Comparison of ENCODE assay signal across 1 cellular context in genomic region chr1:44297695-44298400, GRCh38.
TF ChIP-seq lines count a peak whose summit lies in the region.

No MANE protein-coding gene starts in this region.

TF ChIP-seq in HepG2, 621 proteins besides CTCF, POLR2A, EP300 and RAD21 (continued from another document and continues in another):
- TF ChIP-seq BCLAF1 (IDR thresholded peaks at IDR 0.05), result no peak
- TF ChIP-seq ZNF382 (CRISPR knock-in tag; IDR thresholded peaks at IDR 0.05; ENCODE audit: borderline replicate concordance), result no peak
- TF ChIP-seq POLR2AphosphoS5 (IDR thresholded peaks at IDR 0.05; ENCODE audit: low read depth, low read length), result no peak
- TF ChIP-seq ZNF570 (CRISPR knock-in tag; IDR thresholded peaks at IDR 0.05; ENCODE audit: borderline replicate concordance), result no peak
- TF ChIP-seq NFKB2 (CRISPR knock-in tag; IDR thresholded peaks at IDR 0.05; ENCODE audit: borderline replicate concordance), result no peak
- no peak for TF ChIP-seq ZBTB2 (CRISPR knock-in tag; IDR thresholded peaks at IDR 0.05; ENCODE audit: low read depth)
- TF ChIP-seq, protein P1, sequence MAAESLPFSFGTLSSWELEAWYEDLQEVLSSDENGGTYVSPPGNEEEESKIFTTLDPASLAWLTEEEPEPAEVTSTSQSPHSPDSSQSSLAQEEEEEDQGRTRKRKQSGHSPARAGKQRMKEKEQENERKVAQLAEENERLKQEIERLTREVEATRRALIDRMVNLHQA (CRISPR knock-in tag; IDR thresholded peaks at IDR 0.05), result no peak
- TF ChIP-seq, protein P2, sequence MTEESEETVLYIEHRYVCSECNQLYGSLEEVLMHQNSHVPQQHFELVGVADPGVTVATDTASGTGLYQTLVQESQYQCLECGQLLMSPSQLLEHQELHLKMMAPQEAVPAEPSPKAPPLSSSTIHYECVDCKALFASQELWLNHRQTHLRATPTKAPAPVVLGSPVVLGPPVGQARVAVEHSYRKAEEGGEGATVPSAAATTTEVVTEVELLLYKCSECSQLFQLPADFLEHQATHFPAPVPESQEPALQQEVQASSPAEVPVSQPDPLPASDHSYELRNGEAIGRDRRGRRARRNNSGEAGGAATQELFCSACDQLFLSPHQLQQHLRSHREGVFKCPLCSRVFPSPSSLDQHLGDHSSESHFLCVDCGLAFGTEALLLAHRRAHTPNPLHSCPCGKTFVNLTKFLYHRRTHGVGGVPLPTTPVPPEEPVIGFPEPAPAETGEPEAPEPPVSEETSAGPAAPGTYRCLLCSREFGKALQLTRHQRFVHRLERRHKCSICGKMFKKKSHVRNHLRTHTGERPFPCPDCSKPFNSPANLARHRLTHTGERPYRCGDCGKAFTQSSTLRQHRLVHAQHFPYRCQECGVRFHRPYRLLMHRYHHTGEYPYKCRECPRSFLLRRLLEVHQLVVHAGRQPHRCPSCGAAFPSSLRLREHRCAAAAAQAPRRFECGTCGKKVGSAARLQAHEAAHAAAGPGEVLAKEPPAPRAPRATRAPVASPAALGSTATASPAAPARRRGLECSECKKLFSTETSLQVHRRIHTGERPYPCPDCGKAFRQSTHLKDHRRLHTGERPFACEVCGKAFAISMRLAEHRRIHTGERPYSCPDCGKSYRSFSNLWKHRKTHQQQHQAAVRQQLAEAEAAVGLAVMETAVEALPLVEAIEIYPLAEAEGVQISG (CRISPR knock-in tag; IDR thresholded peaks at IDR 0.05), result no peak
- TF ChIP-seq FOXC1 (CRISPR knock-in tag; IDR thresholded peaks at IDR 0.05; ENCODE audit: borderline replicate concordance), result 0 out of 2 replicates have a peak, but pooled peaks have one; percentile 30
- TF ChIP-seq REL (CRISPR knock-in tag; conservative IDR thresholded peaks at IDR 0.05), result no peak
- no peak for TF ChIP-seq CBFB (CRISPR knock-in tag; IDR thresholded peaks at IDR 0.05)
- TF ChIP-seq NAIF1 (CRISPR knock-in tag; IDR thresholded peaks at IDR 0.05; ENCODE audit: borderline replicate concordance), result no peak
- TF ChIP-seq SAP130 (CRISPR knock-in tag; IDR thresholded peaks at IDR 0.05; ENCODE audit: low read depth), result peak; percentile 78
- TF ChIP-seq ZNF7 (CRISPR knock-in tag; IDR thresholded peaks at IDR 0.05), result peak; percentile 89
- peak; percentile 74; the same call in 1 of the 2 replicates for TF ChIP-seq DPF2 (CRISPR knock-in tag; IDR thresholded peaks at IDR 0.05; ENCODE audit: borderline replicate concordance, low read depth)
- TF ChIP-seq, protein P3, sequence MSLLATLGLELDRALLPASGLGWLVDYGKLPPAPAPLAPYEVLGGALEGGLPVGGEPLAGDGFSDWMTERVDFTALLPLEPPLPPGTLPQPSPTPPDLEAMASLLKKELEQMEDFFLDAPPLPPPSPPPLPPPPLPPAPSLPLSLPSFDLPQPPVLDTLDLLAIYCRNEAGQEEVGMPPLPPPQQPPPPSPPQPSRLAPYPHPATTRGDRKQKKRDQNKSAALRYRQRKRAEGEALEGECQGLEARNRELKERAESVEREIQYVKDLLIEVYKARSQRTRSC (CRISPR knock-in tag; IDR thresholded peaks at IDR 0.05; ENCODE audit: low read depth), result no peak
- no peak for TF ChIP-seq ZFP37 (CRISPR knock-in tag; IDR thresholded peaks at IDR 0.05; ENCODE audit: borderline replicate concordance)
- TF ChIP-seq FOXA1 (IDR thresholded peaks at IDR 0.05), result no peak
- TF ChIP-seq FOXA1 (CRISPR knock-in tag; IDR thresholded peaks at IDR 0.05), result peak; percentile 16; the same call in 1 of the 2 replicates
- no peak for TF ChIP-seq SP4 (CRISPR knock-in tag; IDR thresholded peaks at IDR 0.05)
- no peak for TF ChIP-seq ZNF768 (CRISPR knock-in tag; IDR thresholded peaks at IDR 0.05)
- TF ChIP-seq RXRB (CRISPR knock-in tag; IDR thresholded peaks at IDR 0.05; ENCODE audit: borderline replicate concordance), result peak; percentile 45; the same call in 1 of the 2 replicates
- TF ChIP-seq ZNF350 (CRISPR knock-in tag; IDR thresholded peaks at IDR 0.05; ENCODE audit: borderline replicate concordance, low read depth), result no peak
- TF ChIP-seq ZBTB8A (CRISPR knock-in tag; IDR thresholded peaks at IDR 0.05; ENCODE audit: borderline replicate concordance, low read depth), result no peak
- TF ChIP-seq JDP2 (CRISPR knock-in tag; IDR thresholded peaks at IDR 0.05; ENCODE audit: borderline replicate concordance), result no peak
- no peak for TF ChIP-seq ATF6 (CRISPR knock-in tag; conservative IDR thresholded peaks at IDR 0.05)
- no peak for TF ChIP-seq KLF6 (CRISPR knock-in tag; IDR thresholded peaks at IDR 0.05)
- no peak for TF ChIP-seq ATRX (CRISPR knock-in tag; IDR thresholded peaks at IDR 0.05; ENCODE audit: borderline replicate concordance)
- peak; percentile 59; the same call in 1 of the 2 replicates for TF ChIP-seq ZMYM4 (CRISPR knock-in tag; IDR thresholded peaks at IDR 0.05)
- TF ChIP-seq ETV5 (CRISPR knock-in tag; IDR thresholded peaks at IDR 0.05; ENCODE audit: borderline replicate concordance), result peak; percentile 37; the same call in 1 of the 2 replicates
- TF ChIP-seq TSC22D2 (CRISPR knock-in tag; IDR thresholded peaks at IDR 0.05; ENCODE audit: borderline replicate concordance), result no peak
- TF ChIP-seq ZNF160 (CRISPR knock-in tag; IDR thresholded peaks at IDR 0.05), result no peak
- TF ChIP-seq, protein P4, sequence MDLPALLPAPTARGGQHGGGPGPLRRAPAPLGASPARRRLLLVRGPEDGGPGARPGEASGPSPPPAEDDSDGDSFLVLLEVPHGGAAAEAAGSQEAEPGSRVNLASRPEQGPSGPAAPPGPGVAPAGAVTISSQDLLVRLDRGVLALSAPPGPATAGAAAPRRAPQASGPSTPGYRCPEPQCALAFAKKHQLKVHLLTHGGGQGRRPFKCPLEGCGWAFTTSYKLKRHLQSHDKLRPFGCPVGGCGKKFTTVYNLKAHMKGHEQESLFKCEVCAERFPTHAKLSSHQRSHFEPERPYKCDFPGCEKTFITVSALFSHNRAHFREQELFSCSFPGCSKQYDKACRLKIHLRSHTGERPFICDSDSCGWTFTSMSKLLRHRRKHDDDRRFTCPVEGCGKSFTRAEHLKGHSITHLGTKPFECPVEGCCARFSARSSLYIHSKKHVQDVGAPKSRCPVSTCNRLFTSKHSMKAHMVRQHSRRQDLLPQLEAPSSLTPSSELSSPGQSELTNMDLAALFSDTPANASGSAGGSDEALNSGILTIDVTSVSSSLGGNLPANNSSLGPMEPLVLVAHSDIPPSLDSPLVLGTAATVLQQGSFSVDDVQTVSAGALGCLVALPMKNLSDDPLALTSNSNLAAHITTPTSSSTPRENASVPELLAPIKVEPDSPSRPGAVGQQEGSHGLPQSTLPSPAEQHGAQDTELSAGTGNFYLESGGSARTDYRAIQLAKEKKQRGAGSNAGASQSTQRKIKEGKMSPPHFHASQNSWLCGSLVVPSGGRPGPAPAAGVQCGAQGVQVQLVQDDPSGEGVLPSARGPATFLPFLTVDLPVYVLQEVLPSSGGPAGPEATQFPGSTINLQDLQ (CRISPR knock-in tag; IDR thresholded peaks at IDR 0.05), result no peak
- no peak for TF ChIP-seq CENPBD1 (CRISPR knock-in tag; IDR thresholded peaks at IDR 0.05; ENCODE audit: borderline replicate concordance, low read depth)
- TF ChIP-seq ZNF232 (CRISPR knock-in tag; IDR thresholded peaks at IDR 0.05; ENCODE audit: borderline replicate concordance), result no peak
- TF ChIP-seq MXI1 (IDR thresholded peaks at IDR 0.05; ENCODE audit: borderline replicate concordance, low read depth, low read length), result peak; percentile 35; the same call in 1 of the 3 replicates
- no peak for TF ChIP-seq SRF (IDR thresholded peaks at IDR 0.05; ENCODE audit: low read depth, low read length)
- TF ChIP-seq CENPX (CRISPR knock-in tag; IDR thresholded peaks at IDR 0.05), result no peak
- TF ChIP-seq, protein P5, sequence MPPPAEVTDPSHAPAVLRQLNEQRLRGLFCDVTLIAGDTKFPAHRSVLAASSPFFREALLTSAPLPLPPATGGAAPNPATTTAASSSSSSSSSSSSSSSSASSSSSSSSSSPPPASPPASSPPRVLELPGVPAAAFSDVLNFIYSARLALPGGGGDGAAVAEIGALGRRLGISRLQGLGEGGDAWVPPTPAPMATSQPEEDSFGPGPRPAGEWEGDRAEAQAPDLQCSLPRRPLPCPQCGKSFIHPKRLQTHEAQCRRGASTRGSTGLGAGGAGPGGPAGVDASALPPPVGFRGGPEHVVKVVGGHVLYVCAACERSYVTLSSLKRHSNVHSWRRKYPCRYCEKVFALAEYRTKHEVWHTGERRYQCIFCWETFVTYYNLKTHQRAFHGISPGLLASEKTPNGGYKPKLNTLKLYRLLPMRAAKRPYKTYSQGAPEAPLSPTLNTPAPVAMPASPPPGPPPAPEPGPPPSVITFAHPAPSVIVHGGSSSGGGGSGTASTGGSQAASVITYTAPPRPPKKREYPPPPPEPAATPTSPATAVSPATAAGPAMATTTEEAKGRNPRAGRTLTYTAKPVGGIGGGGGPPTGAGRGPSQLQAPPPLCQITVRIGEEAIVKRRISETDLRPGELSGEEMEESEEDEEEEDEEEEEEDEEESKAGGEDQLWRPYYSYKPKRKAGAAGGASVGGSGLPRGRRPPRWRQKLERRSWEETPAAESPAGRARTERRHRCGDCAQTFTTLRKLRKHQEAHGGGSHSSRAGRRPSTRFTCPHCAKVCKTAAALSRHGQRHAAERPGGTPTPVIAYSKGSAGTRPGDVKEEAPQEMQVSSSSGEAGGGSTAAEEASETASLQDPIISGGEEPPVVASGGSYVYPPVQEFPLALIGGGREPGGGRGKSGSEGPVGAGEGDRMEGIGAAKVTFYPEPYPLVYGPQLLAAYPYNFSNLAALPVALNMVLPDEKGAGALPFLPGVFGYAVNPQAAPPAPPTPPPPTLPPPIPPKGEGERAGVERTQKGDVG (CRISPR knock-in tag; IDR thresholded peaks at IDR 0.05; ENCODE audit: borderline replicate concordance), result no peak
- no peak for TF ChIP-seq POLR2AphosphoS2 (IDR thresholded peaks at IDR 0.05; ENCODE audit: low read depth, low read length)
- no peak for TF ChIP-seq ZNF335 (CRISPR knock-in tag; IDR thresholded peaks at IDR 0.05)
- no peak for TF ChIP-seq ZNF547 (CRISPR knock-in tag; IDR thresholded peaks at IDR 0.05)
